21 cellular contexts compared by ENCODE assay signal in the genomic region with DNA sequence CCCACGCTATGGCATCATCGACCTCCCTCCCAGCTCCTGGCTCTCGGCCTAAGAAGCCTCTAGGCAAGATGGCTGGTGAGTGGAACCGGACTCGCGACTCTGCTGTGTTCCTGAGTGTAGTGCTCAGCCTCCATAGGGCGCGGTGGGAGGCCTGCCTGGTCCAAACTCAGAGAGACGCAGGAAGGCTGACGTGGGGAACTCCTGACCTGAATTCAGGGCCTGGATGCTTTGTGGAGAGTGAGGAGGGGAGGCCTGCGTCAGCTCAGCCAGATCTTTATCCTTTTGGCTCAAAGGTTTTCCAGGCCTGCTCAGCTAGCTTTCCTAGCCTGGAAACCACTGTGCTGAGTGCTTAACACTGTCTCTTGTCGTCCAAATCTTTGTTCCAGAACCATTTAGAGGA.
"Had no signal": no experiment of that assay in that cellular context is flagged by ENCODE, and none has a peak within 500 bp of the region (broad histone marks: within the 10 kb centered on the region; RNA-seq: fewer than 3 reads in every experiment).

No MANE protein-coding gene starts in this region.

- DNase-seq: activated CD8-positive, alpha-beta memory T cell treated with anti-CD3 and anti-CD28 coated beads for 24 hours; activated CD8-positive, alpha-beta memory T cell treated with anti-CD3 and anti-CD28 coated beads, Interleukin-2, amount 50 U/mL, for 48 hours; activated effector memory CD4-positive, alpha-beta T cell treated with anti-CD3 and anti-CD28 coated beads, Interleukin-2, amount 50 U/mL, for 16 hours; activated T-cell treated with anti-CD3 and anti-CD28 coated beads, Interleukin-2, amount 50 U/mL, for 72 hours; foreskin fibroblast; hippocampal formation; kidney; left lung; naive B cell; stimulated activated CD4-positive, alpha-beta T cell treated with anti-CD3 and anti-CD28 coated beads, Interleukin-2, amount 100 ng/mL, for 24 hours; stimulated activated naive CD8-positive, alpha-beta T cell treated with anti-CD3 and anti-CD28 coated beads, Interleukin-15, Interleukin-2, amounts not matched to agents 100 U/mL and 50 U/mL, for 24 hours; substantia nigra; T-helper 1 cell; T1000 had no signal

- H3K27me3 Mint-ChIP-seq: activated naive CD4-positive, alpha-beta T cell treated with anti-CD3 and anti-CD28 coated beads, Interleukin-2, amount 50 U/mL, for 24 hours; naive B cell had no signal

- ATAC-seq: activated CD4-positive, CD25-positive, alpha-beta regulatory T cell treated with anti-CD3 and anti-CD28 coated beads, Interleukin-2, amount 50 U/mL, for 24 hours; activated T-cell treated with anti-CD3 and anti-CD28 coated beads, Interleukin-2, amount 50 U/mL, for 72 hours; left lung; stimulated activated naive CD8-positive, alpha-beta T cell treated with anti-CD3 and anti-CD28 coated beads, Interleukin-15, Interleukin-2, amounts not matched to agents 100 U/mL and 50 U/mL, for 24 hours had no signal

- H3K9me3 Mint-ChIP-seq: activated naive CD4-positive, alpha-beta T cell treated with anti-CD3 and anti-CD28 coated beads, Interleukin-2, amount 50 U/mL, for 24 hours; activated T-cell treated with anti-CD3 and anti-CD28 coated beads, Interleukin-2, amount 50 U/mL, for 72 hours; naive B cell had no signal

- H3K4me3 Mint-ChIP-seq: activated naive CD4-positive, alpha-beta T cell treated with anti-CD3 and anti-CD28 coated beads, Interleukin-2, amount 50 U/mL, for 24 hours; activated T-cell treated with anti-CD3 and anti-CD28 coated beads, Interleukin-2, amount 50 U/mL, for 72 hours; naive B cell had no signal

- H3K4me1 ChIP-seq: parathyroid adenoma, tibial nerve, vagina had no signal

- H3K9me3 ChIP-seq: left lung, tibial nerve, vagina had no signal

- H3K27ac ChIP-seq: epithelial cell of prostate, left lung, parathyroid adenoma, SK-N-MC, vagina had no signal

- H3K27me3 ChIP-seq: left lung, tibial nerve, vagina had no signal

- FAIRE-seq: kidney had no signal

- H3K4me3 ChIP-seq: left lung, SK-N-MC, tibial nerve, vagina had no signal

- H2AFZ ChIP-seq: parathyroid adenoma had no signal

- H3K27ac Mint-ChIP-seq: activated T-cell treated with anti-CD3 and anti-CD28 coated beads, Interleukin-2, amount 50 U/mL, for 72 hours; naive B cell had no signal

- H3K9ac ChIP-seq: parathyroid adenoma had no signal

- H3K79me2 ChIP-seq: parathyroid adenoma had no signal
